Comparison of ENCODE assay signal across 10 cellular contexts in genomic region chr12:27246141-27246540, GRCh38. TPM values are rescaled to one million over a fixed set of nuclear protein-coding genes. Genes with fewer than 3 reads are reported as not detected.
DNase-seq lines count a peak whose midpoint lies in the region; ATAC-seq, FAIRE-seq and TF ChIP-seq lines count a peak whose summit lies in the region.
"Had no signal": no experiment of that assay in that cellular context is flagged by ENCODE, and none has a peak within 500 bp of the region (broad histone marks: within the 10 kb centered on the region; RNA-seq: fewer than 3 reads in every experiment).

No MANE protein-coding gene starts in this region.

- H3K9me1 ChIP-seq in keratinocyte (ENCODE audit: control insufficient read depth, extremely low read depth, insufficient read depth, low read length), result no peaks in the 10 kb centered on the region

- no peak overlapping the region for H2AFZ ChIP-seq in keratinocyte (ENCODE audit: control insufficient read depth, low read length)

- peaks cover 39% of the 10 kb centered on the region for H3K4me1 Mint-ChIP-seq in activated naive CD4-positive, alpha-beta T cell treated with anti-CD3 and anti-CD28 coated beads, Interleukin-2, amount 10 ng/mL, durations not matched to agents 7 days and 5 days
- peaks cover 43% of the 10 kb centered on the region for H3K4me1 Mint-ChIP-seq in activated naive CD8-positive, alpha-beta T cell treated with anti-CD3 and anti-CD28 coated beads for 36 hours

- H3K4me2 ChIP-seq in keratinocyte (ENCODE audit: control insufficient read depth, extremely low read depth, insufficient read depth, low read depth, low read length), result peak overlapping the region; percentile 99

- H3K4me1 ChIP-seq in keratinocyte (ENCODE audit: control insufficient read depth, extremely low read depth, insufficient read depth, low read length) (peaks cover 20% of the 10 kb centered on the region), subcutaneous abdominal adipose tissue (ENCODE audit: control insufficient read depth in 5 of 5, insufficient read depth in 5 of 5, low read length in 5 of 5) (peaks cover 0 to 44% (median 31%) of the 10 kb centered on the region in 5 donors)

- H3K27me3 Mint-ChIP-seq in activated naive CD4-positive, alpha-beta T cell treated with anti-CD3 and anti-CD28 coated beads, Interleukin-2, amount 10 ng/mL, durations not matched to agents 7 days and 5 days, result no peaks in the 10 kb centered on the region
- H3K27me3 Mint-ChIP-seq in activated naive CD8-positive, alpha-beta T cell treated with anti-CD3 and anti-CD28 coated beads for 36 hours, result no peaks in the 10 kb centered on the region

- H3K9me3 ChIP-seq in keratinocyte (ENCODE audit: control insufficient read depth, low read depth, low read length) (no peaks in the 10 kb centered on the region), subcutaneous abdominal adipose tissue (ENCODE audit: control insufficient read depth in 5 of 5, low read length in 5 of 5) (no peaks in the 10 kb centered on the region)

- TF ChIP-seq CTCF in keratinocyte (optimal IDR thresholded peaks at IDR 0.05 in 1 of 3, IDR thresholded peaks at IDR 0.05 in 1 of 3, conservative IDR thresholded peaks at IDR 0.05 in 1 of 3; ENCODE audit: extremely low read depth in 1 of 3, insufficient read depth in 2 of 3, low read length in 3 of 3), result no peak

- no peak overlapping the region for H3K27ac Mint-ChIP-seq in activated naive CD4-positive, alpha-beta T cell treated with anti-CD3 and anti-CD28 coated beads, Interleukin-2, amount 10 ng/mL, durations not matched to agents 7 days and 5 days
- H3K27ac Mint-ChIP-seq in activated naive CD8-positive, alpha-beta T cell treated with anti-CD3 and anti-CD28 coated beads for 36 hours, result no peak overlapping the region

- peak overlapping the region in 1 of 3 experiments; percentile 98 for H3K4me3 ChIP-seq in keratinocyte (ENCODE audit: control insufficient read depth in 2 of 3, extremely low read depth in 1 of 3, insufficient read depth in 2 of 3, low read depth in 1 of 3, low read length in 3 of 3)
- peak overlapping the region; percentile 81 to 97 (median 93) for H3K4me3 ChIP-seq in subcutaneous abdominal adipose tissue (ENCODE audit: low read depth in 1 of 5, low read length in 5 of 5)

- dilution Hi-C loops in keratinocyte (cut with MboI; ENCODE audit: extremely low pct_ligation_motif_present, low sequenced_read_pairs), result no loop called here

- CTCF ChIA-PET in activated naive CD4-positive, alpha-beta T cell treated with anti-CD3 and anti-CD28 coated beads, Interleukin-2, amount 10 ng/mL, durations not matched to agents 7 days and 5 days (lab: Charles Lee), result no interaction called here

- H3K27me3 ChIP-seq in keratinocyte (ENCODE audit: control insufficient read depth, extremely low read depth, insufficient read depth, low read length) (no peaks in the 10 kb centered on the region), subcutaneous abdominal adipose tissue (ENCODE audit: control insufficient read depth in 5 of 5, insufficient read depth in 4 of 5, low read length in 5 of 5) (no peaks in the 10 kb centered on the region)

- H3K27ac ChIP-seq in keratinocyte (ENCODE audit: control insufficient read depth, insufficient read depth, low read length) (no peak overlapping the region), subcutaneous abdominal adipose tissue (ENCODE audit: low read depth, low read length) (peak overlapping the region; percentile 98)
- H3K27ac ChIP-seq: C4-2B had no signal

- peak overlapping the region; percentile 47 for H3K4me3 Mint-ChIP-seq in activated naive CD4-positive, alpha-beta T cell treated with anti-CD3 and anti-CD28 coated beads, Interleukin-2, amount 10 ng/mL, durations not matched to agents 7 days and 5 days
- H3K4me3 Mint-ChIP-seq in activated naive CD8-positive, alpha-beta T cell treated with anti-CD3 and anti-CD28 coated beads for 36 hours, result peak overlapping the region; percentile 66

- FAIRE-seq in keratinocyte (lab: Jason Lieb, UNC), result no peak

- peaks cover 5% of the 10 kb centered on the region for H3K9me3 Mint-ChIP-seq in activated naive CD4-positive, alpha-beta T cell treated with anti-CD3 and anti-CD28 coated beads, Interleukin-2, amount 10 ng/mL, durations not matched to agents 7 days and 5 days
- peaks cover 3% of the 10 kb centered on the region for H3K9me3 Mint-ChIP-seq in activated naive CD8-positive, alpha-beta T cell treated with anti-CD3 and anti-CD28 coated beads for 36 hours

- peaks cover 19% of the 10 kb centered on the region for H3K36me3 Mint-ChIP-seq in activated naive CD4-positive, alpha-beta T cell treated with anti-CD3 and anti-CD28 coated beads, Interleukin-2, amount 10 ng/mL, durations not matched to agents 7 days and 5 days
- H3K36me3 Mint-ChIP-seq in activated naive CD8-positive, alpha-beta T cell treated with anti-CD3 and anti-CD28 coated beads for 36 hours, result peaks cover 29% of the 10 kb centered on the region

- ATAC-seq in HG02981 (IDR thresholded peaks at IDR 0.05; ENCODE audit: unreplicated experiment), result no peak

- H3K9ac ChIP-seq in keratinocyte (ENCODE audit: control insufficient read depth, extremely low read depth, insufficient read depth, low read length) (no peak overlapping the region), subcutaneous abdominal adipose tissue (ENCODE audit: low read length in 5 of 5) (peak overlapping the region in 4 of 5 donors; percentile 86 to 99 (median 97))

- H3K79me2 ChIP-seq in keratinocyte (ENCODE audit: control insufficient read depth, insufficient read depth, low read length), result peaks cover 42% of the 10 kb centered on the region

- H4K20me1 ChIP-seq in keratinocyte (ENCODE audit: control insufficient read depth, extremely low read depth, insufficient read depth, low read length), result no peaks in the 10 kb centered on the region

- no peaks in the 10 kb centered on the region for H3K36me3 ChIP-seq in keratinocyte (ENCODE audit: control insufficient read depth in 2 of 2, extremely low read depth in 1 of 2, insufficient read depth in 2 of 2, low read length in 2 of 2)
- no peaks in the 10 kb centered on the region for H3K36me3 ChIP-seq in subcutaneous abdominal adipose tissue (ENCODE audit: control insufficient read depth in 5 of 5, insufficient read depth in 5 of 5, low read length in 5 of 5)

- no peak for DNase-seq in activated naive CD4-positive, alpha-beta T cell treated with anti-CD3 and anti-CD28 coated beads, Interleukin-2, amount 10 ng/mL, durations not matched to agents 7 days and 5 days
- DNase-seq in activated naive CD4-positive, alpha-beta T cell treated with Interleukin-2 at 50 U/mL for 16 hours, result no peak
- no peak for DNase-seq in activated naive CD8-positive, alpha-beta T cell treated with anti-CD3 and anti-CD28 coated beads for 36 hours
- DNase-seq in keratinocyte (ENCODE audit: low read depth, low spot score) (no peak), foreskin melanocyte (no peak)
- no peak for DNase-seq in activated CD4-positive, CD25-positive, alpha-beta regulatory T cell treated with anti-CD3 and anti-CD28 coated beads, Interleukin-2, amount 50 U/mL, for 72 hours
- DNase-seq: NCI-H1436 had no signal

RNA-seq across cellular contexts. Expression of gene STK38L, which starts 2.1 kb away (rescaled TPM):
- 10 to 100 TPM; 31.2 to 32.0 TPM for total RNA-seq in activated naive CD8-positive, alpha-beta T cell treated with anti-CD3 and anti-CD28 coated beads for 36 hours
- polyA plus RNA-seq in keratinocyte, result 8.6 to 25.4 TPM (median 19.0 TPM) in 3 replicates
- polyA plus RNA-seq in keratinocyte (2011; ENCODE audit: low read depth), result 92.6 TPM
- 10.3 and 19.1 TPM in 2 replicates for polyA plus RNA-seq in keratinocyte (2011; cell fraction: cytosol; rRNA removed)
- polyA plus RNA-seq in keratinocyte (2011; cell fraction: nucleus; rRNA removed), result 20.7 and 21.8 TPM in 2 replicates
- 11.1 and 18.0 TPM in 2 replicates for polyA plus RNA-seq in keratinocyte (2012; ENCODE audit: low replicate concordance)
- polyA minus RNA-seq in keratinocyte, result 2.2 to 16.0 TPM (median 14.1 TPM) in 3 replicates
- polyA minus RNA-seq in keratinocyte (2011; cell fraction: cytosol; rRNA and poly(A)+ RNA removed), result 9.8 TPM
- 14.5 and 30.5 TPM in 2 replicates for polyA minus RNA-seq in keratinocyte (2011; cell fraction: nucleus; rRNA and poly(A)+ RNA removed)
